Comparison of ENCODE assay signal across 8 cellular contexts in genomic region chr5:90472783-90473182, GRCh38. TPM values are rescaled to one million over a fixed set of nuclear protein-coding genes. Genes with fewer than 3 reads are reported as not detected.
DNase-seq lines count a peak whose midpoint lies in the region; FAIRE-seq and TF ChIP-seq lines count a peak whose summit lies in the region.

No MANE protein-coding gene starts in this region.

- TF ChIP-seq POLR2A in GM12892 (IDR thresholded peaks at IDR 0.05; ENCODE audit: low read depth, low read length) = no peak

- dilution Hi-C loops in mammary epithelial cell (cut with HindIII; ENCODE audit: low sequenced_read_pairs) = no loop called here

- H4K20me1 ChIP-seq in mammary epithelial cell (ENCODE audit: insufficient read depth, low read length) = no peaks in the 10 kb centered on the region

- CTCF ChIA-PET in mammary epithelial cell (lab: Charles Lee; ENCODE audit: low non-redundant PET) = no interaction called here

- H3K9me3 ChIP-seq in HUES6 (ENCODE audit: control insufficient read depth, insufficient read depth, low read depth, low read length) (no peaks in the 10 kb centered on the region), mammary epithelial cell (replicated peaks; ENCODE audit: insufficient read depth, low read length) (no peaks in the 10 kb centered on the region), muscle layer of duodenum (ENCODE audit: control insufficient read depth in 1 of 2, low read length in 2 of 2) (no peaks in the 10 kb centered on the region)

- H3K4me1 ChIP-seq in HUES6 (ENCODE audit: control insufficient read depth, insufficient read depth, low read length) = peaks cover 19% of the 10 kb centered on the region
- H3K4me1 ChIP-seq in mammary epithelial cell (ENCODE audit: insufficient read depth, low read length) = peaks cover 4% of the 10 kb centered on the region
- peaks cover 3 to 11% of the 10 kb centered on the region in 2 donors for H3K4me1 ChIP-seq in muscle layer of duodenum (ENCODE audit: control insufficient read depth in 1 of 2, insufficient read depth in 2 of 2, low read length in 2 of 2)

- peak overlapping the region; percentile 92 for H3K4me2 ChIP-seq in mammary epithelial cell (ENCODE audit: insufficient read depth, low read depth, low read length)

- 92% methylated on average over 3 of the region's 3 CpGs for WGBS in mammary epithelial cell (ENCODE audit: low coverage, missing lambda C conversion rate)

- peaks cover 39% of the 10 kb centered on the region for H3K79me2 ChIP-seq in mammary epithelial cell (ENCODE audit: insufficient read depth, low read length)

- no peak for TF ChIP-seq CTCF in AG10803 (conservative IDR thresholded peaks at IDR 0.05; ENCODE audit: low read length)
- TF ChIP-seq CTCF in mammary epithelial cell (conservative IDR thresholded peaks at IDR 0.05 in 1 of 2, IDR thresholded peaks at IDR 0.05 in 1 of 2; ENCODE audit: extremely low read depth in 1 of 2, insufficient read depth in 1 of 2, low read depth in 1 of 2, low read length in 2 of 2) = no peak

- no peak overlapping the region for H3K27ac ChIP-seq in HUES6 (ENCODE audit: low read depth, low read length)
- H3K27ac ChIP-seq in mammary epithelial cell (ENCODE audit: insufficient read depth, low read depth, low read length) = no peak overlapping the region
- H3K27ac ChIP-seq in muscle layer of duodenum (ENCODE audit: low read length) = no peak overlapping the region

- TSS peak; percentile 19 for BruUV-seq in mammary epithelial cell (replicated peaks; lab: Mats Ljungman, UMichigan)

- FAIRE-seq in GM12892 (lab: Jason Lieb, UNC) = no peak

- H3K27me3 ChIP-seq in HUES6 (ENCODE audit: control insufficient read depth, insufficient read depth, low read length) (no peaks in the 10 kb centered on the region), mammary epithelial cell (ENCODE audit: insufficient read depth, low read length) (no peaks in the 10 kb centered on the region), muscle layer of duodenum (ENCODE audit: low read depth, low read length) (no peaks in the 10 kb centered on the region)

- no peaks in the 10 kb centered on the region for H3K36me3 ChIP-seq in HUES6 (ENCODE audit: control insufficient read depth, insufficient read depth, low read length)
- H3K36me3 ChIP-seq in mammary epithelial cell (ENCODE audit: insufficient read depth, low read length) = no peaks in the 10 kb centered on the region
- no peaks in the 10 kb centered on the region for H3K36me3 ChIP-seq in muscle layer of duodenum (ENCODE audit: control insufficient read depth in 1 of 2, insufficient read depth in 2 of 2, low read length in 2 of 2)

- peak overlapping the region; percentile 100 for H2AFZ ChIP-seq in mammary epithelial cell (ENCODE audit: low read depth, low read length)

- intact Hi-C loops in mammary epithelial cell (cut with micrococcal nuclease) = no loop called here
- intact Hi-C loops in posterior cingulate gyrus (cut with DNase I) = no loop called here

- H3K9ac ChIP-seq in HUES6 (ENCODE audit: low read length) (no peak overlapping the region), mammary epithelial cell (ENCODE audit: insufficient read depth, low read length) (peak overlapping the region; percentile 62)

- H3K4me3 ChIP-seq in AG10803 (ENCODE audit: low read length) (peak overlapping the region; percentile 91), HUES6 (ENCODE audit: low read depth, low read length) (peak overlapping the region; percentile 96), mammary epithelial cell (replicated peaks in 1 of 3; ENCODE audit: insufficient read depth in 1 of 3, low read depth in 2 of 3, low read length in 3 of 3) (peak overlapping the region; percentile 68 to 97 (median 84)), muscle layer of duodenum (ENCODE audit: low read depth in 1 of 2, low read length in 2 of 2) (peak overlapping the region; percentile 78 to 96)

- DNase-seq in AG10803 (ENCODE audit: low read depth) (no peak), mammary epithelial cell (no peak), GM12892 (ENCODE audit: insufficient read length) (no peak), posterior cingulate gyrus (no peak), NCI-H1417 (lab: John Stamatoyannopoulos, UW) (no peak), NCI-H1930 (lab: John Stamatoyannopoulos, UW) (no peak)

- in situ Hi-C loops in mammary epithelial cell (cut with MboI; ENCODE audit: low sequenced_read_pairs in 2 of 2) = no loop called here

RNA-seq across cellular contexts. Expression of gene MBLAC2, which starts 1.8 kb away (rescaled TPM):
- 1 to 10 TPM; 7.8 to 8.0 TPM for total RNA-seq in mammary epithelial cell
- 2.3 TPM for polyA plus RNA-seq in mammary epithelial cell
- 1.8 TPM for polyA minus RNA-seq in mammary epithelial cell
- 4.3 TPM for polyA plus RNA-seq in GM12892 (2012; ENCODE audit: missing spikeins)

RNA-seq across cellular contexts. Expression of gene POLR3G, which starts 1.9 kb away (rescaled TPM):
- 1 to 10 TPM; 6.5 to 9.9 TPM for total RNA-seq in mammary epithelial cell
- 14.4 TPM for polyA plus RNA-seq in mammary epithelial cell
- 29.3 TPM for polyA minus RNA-seq in mammary epithelial cell
- polyA plus RNA-seq in GM12892 (2012; ENCODE audit: missing spikeins) = 19.5 TPM

RNA-seq across cellular contexts. Expression of gene LYSMD3, which starts 56.6 kb away (rescaled TPM):
- 10 to 100 TPM; 16.8 to 18.7 TPM for total RNA-seq in mammary epithelial cell
- polyA plus RNA-seq in mammary epithelial cell = 8.1 TPM
- polyA minus RNA-seq in mammary epithelial cell = 1.3 TPM
- polyA plus RNA-seq in GM12892 (2012; ENCODE audit: missing spikeins) = 7.3 TPM
